ENCODE assay signal across 8 cellular contexts in genomic region chr16:23801387-23801786, GRCh38. TPM values are rescaled to one million over a fixed set of nuclear protein-coding genes. Genes with fewer than 3 reads are reported as not detected.
DNase-seq lines count a peak whose midpoint lies in the region; ATAC-seq and TF ChIP-seq lines count a peak whose summit lies in the region.

No MANE protein-coding gene starts in this region.

- H3K4me3 ChIP-seq in CD8-positive, alpha-beta memory T cell (ENCODE audit: low read length) = no peak overlapping the region
- H3K4me3 ChIP-seq in Peyer's patch (no peak overlapping the region), fibroblast of villous mesenchyme (ENCODE audit: low read depth, low read length) (no peak overlapping the region)

- H3K4me1 Mint-ChIP-seq in CD8-positive, alpha-beta memory T cell = peaks cover 11 to 16% (median 11%) of the 10 kb centered on the region in 3 donors
- H3K4me1 Mint-ChIP-seq in activated T-helper 1 cell treated with anti-CD3 and anti-CD28 coated beads, Interleukin-12 subunit alpha, Interleukin-12 subunit beta, Interleukin-2, Interleukin-4 antibody, amounts not matched to agents 30 ng/mL and 10 ng/mL and 1 ng/mL, durations not matched to agents 14 hours and 24 hours and 36 hours (ENCODE audit: low read depth) = peaks cover 13% of the 10 kb centered on the region

- H3K9me3 ChIP-seq in CD8-positive, alpha-beta memory T cell (ENCODE audit: low read length) = no peaks in the 10 kb centered on the region
- H3K9me3 ChIP-seq in Peyer's patch = no peaks in the 10 kb centered on the region

- no peak overlapping the region for H3K27ac Mint-ChIP-seq in CD8-positive, alpha-beta memory T cell
- no peak overlapping the region for H3K27ac Mint-ChIP-seq in activated T-helper 1 cell treated with anti-CD3 and anti-CD28 coated beads, Interleukin-12 subunit alpha, Interleukin-12 subunit beta, Interleukin-2, Interleukin-4 antibody, amounts not matched to agents 30 ng/mL and 10 ng/mL and 1 ng/mL, durations not matched to agents 14 hours and 24 hours and 36 hours

- CTCF ChIA-PET in CD8-positive, alpha-beta memory T cell (lab: Charles Lee) = interaction anchor here (0.7 to 13.2 kb wide), 12 partner anchors 10 to 452 kb away, joined by 3 to 261 read pairs (median 4); partner anchors contain the start of gene PRKCB

- no peaks in the 10 kb centered on the region for H3K4me1 ChIP-seq in CD8-positive, alpha-beta memory T cell (ENCODE audit: insufficient read depth, low read length)
- H3K4me1 ChIP-seq in Peyer's patch = peaks cover 0 to 12% (median 0%) of the 10 kb centered on the region in 4 donors

- TF ChIP-seq POLR2A in Peyer's patch (IDR thresholded peaks at IDR 0.05) = no peak

- H3K27me3 ChIP-seq in CD8-positive, alpha-beta memory T cell (ENCODE audit: insufficient read depth, low read length, poor library complexity, severe bottlenecking) = no peaks in the 10 kb centered on the region
- no peaks in the 10 kb centered on the region for H3K27me3 ChIP-seq in Peyer's patch

- TF ChIP-seq CTCF in Peyer's patch (IDR thresholded peaks at IDR 0.05) (peak; percentile 49 to 88 (median 75)), fibroblast of villous mesenchyme (IDR thresholded peaks at IDR 0.05; ENCODE audit: insufficient read depth, low read depth, low read length) (peak; percentile 77)

- DNase-seq in CD8-positive, alpha-beta memory T cell = peak; percentile 59 to 84 (median 69)
- DNase-seq in HT1080 (ENCODE audit: low read depth) (peak; percentile 54), Peyer's patch (peak; percentile 81 to 94 (median 91)), fibroblast of villous mesenchyme (ENCODE audit: low read depth) (peak; percentile 58), non-pigmented ciliary epithelial cell (ENCODE audit: low read depth) (peak; percentile 4), superior temporal gyrus (ENCODE audit: extremely low spot score) (peak; percentile 90)
- peak; percentile 59 for DNase-seq in activated T-helper 1 cell treated with anti-CD3 and anti-CD28 coated beads, Interleukin-12 subunit alpha, Interleukin-12 subunit beta, Interleukin-2, Interleukin-4 antibody, amounts not matched to agents 30 ng/mL and 10 ng/mL and 1 ng/mL, durations not matched to agents 14 hours and 24 hours and 36 hours (ENCODE audit: low spot score)

- no peak for ATAC-seq in GM18511 (IDR thresholded peaks at IDR 0.05; ENCODE audit: unreplicated experiment)

- H3K27ac ChIP-seq in CD8-positive, alpha-beta memory T cell (ENCODE audit: low read depth, low read length) = no peak overlapping the region
- H3K27ac ChIP-seq in Peyer's patch = peak overlapping the region in 2 of 4 donors; percentile 24 to 45

- POLR2A ChIA-PET in CD8-positive, alpha-beta memory T cell (lab: Charles Lee) = no interaction called here

- no peaks in the 10 kb centered on the region for H3K36me3 ChIP-seq in CD8-positive, alpha-beta memory T cell (ENCODE audit: insufficient read depth, low read length)
- H3K36me3 ChIP-seq in Peyer's patch = no peaks in the 10 kb centered on the region

- H3K27me3 Mint-ChIP-seq in CD8-positive, alpha-beta memory T cell = no peaks in the 10 kb centered on the region
- H3K27me3 Mint-ChIP-seq in activated T-helper 1 cell treated with anti-CD3 and anti-CD28 coated beads, Interleukin-12 subunit alpha, Interleukin-12 subunit beta, Interleukin-2, Interleukin-4 antibody, amounts not matched to agents 30 ng/mL and 10 ng/mL and 1 ng/mL, durations not matched to agents 14 hours and 24 hours and 36 hours (ENCODE audit: insufficient read depth) = peaks cover 8% of the 10 kb centered on the region

- intact Hi-C loops in activated T-helper 1 cell treated with anti-CD3 and anti-CD28 coated beads, Interleukin-12 subunit alpha, Interleukin-12 subunit beta, Interleukin-2, Interleukin-4 antibody, amounts not matched to agents 30 ng/mL and 10 ng/mL and 1 ng/mL, durations not matched to agents 14 hours and 24 hours and 36 hours (cut with micrococcal nuclease) = loop anchor here (1.0 to 5.0 kb wide), 5 partner anchors 81 to 451 kb away; no protein-coding TSS in a partner anchor

- H3K36me3 Mint-ChIP-seq in CD8-positive, alpha-beta memory T cell = no peaks in the 10 kb centered on the region
- no peaks in the 10 kb centered on the region for H3K36me3 Mint-ChIP-seq in activated T-helper 1 cell treated with anti-CD3 and anti-CD28 coated beads, Interleukin-12 subunit alpha, Interleukin-12 subunit beta, Interleukin-2, Interleukin-4 antibody, amounts not matched to agents 30 ng/mL and 10 ng/mL and 1 ng/mL, durations not matched to agents 14 hours and 24 hours and 36 hours (ENCODE audit: low read depth)

- no peaks in the 10 kb centered on the region for H3K9me3 Mint-ChIP-seq in CD8-positive, alpha-beta memory T cell
- H3K9me3 Mint-ChIP-seq in activated T-helper 1 cell treated with anti-CD3 and anti-CD28 coated beads, Interleukin-12 subunit alpha, Interleukin-12 subunit beta, Interleukin-2, Interleukin-4 antibody, amounts not matched to agents 30 ng/mL and 10 ng/mL and 1 ng/mL, durations not matched to agents 14 hours and 24 hours and 36 hours = no peaks in the 10 kb centered on the region

- no peak overlapping the region for H3K4me3 Mint-ChIP-seq in CD8-positive, alpha-beta memory T cell
- no peak overlapping the region for H3K4me3 Mint-ChIP-seq in activated T-helper 1 cell treated with anti-CD3 and anti-CD28 coated beads, Interleukin-12 subunit alpha, Interleukin-12 subunit beta, Interleukin-2, Interleukin-4 antibody, amounts not matched to agents 30 ng/mL and 10 ng/mL and 1 ng/mL, durations not matched to agents 14 hours and 24 hours and 36 hours

RNA-seq across cellular contexts. Expression of gene PRKCB, which starts 34.4 kb away (rescaled TPM):
- 10 to 100 TPM; 96.5 to 98.2 TPM for total RNA-seq in CD8-positive, alpha-beta memory T cell
- polyA plus RNA-seq in CD8-positive, alpha-beta memory T cell = 136 TPM
- total RNA-seq in HT1080 (2014; rRNA removed; shearing (Covaris generic)) = not detected in 2 replicates
- polyA plus RNA-seq in HT1080 (2015; cell fraction: cytosol; rRNA removed) = not detected in 2 replicates
- polyA plus RNA-seq in HT1080 (2015; cell fraction: nucleus; rRNA removed) = not detected in 2 replicates
- total RNA-seq in Peyer's patch = 10 to 100 TPM in 3 of 4 donors, 1 to 10 TPM in 1; 7.0 to 88.3 (median 15.9) TPM
- 100 and 109 TPM in 2 replicates for total RNA-seq in activated T-helper 1 cell treated with anti-CD3 and anti-CD28 coated beads, Interleukin-12 subunit alpha, Interleukin-12 subunit beta, Interleukin-2, Interleukin-4 antibody, amounts not matched to agents 30 ng/mL and 10 ng/mL and 1 ng/mL, durations not matched to agents 14 hours and 24 hours and 36 hours
- under 0.01 TPM in 1 of 2 replicates, not detected in the other for total RNA-seq in fibroblast of villous mesenchyme

RNA-seq across cellular contexts. Expression of gene CHP2, which starts 46.6 kb away (rescaled TPM):
- total RNA-seq in CD8-positive, alpha-beta memory T cell = not detected
- not detected for polyA plus RNA-seq in CD8-positive, alpha-beta memory T cell
- not detected in 2 replicates for total RNA-seq in HT1080 (2014; rRNA removed; shearing (Covaris generic))
- not detected in 2 replicates for polyA plus RNA-seq in HT1080 (2015; cell fraction: cytosol; rRNA removed)
- polyA plus RNA-seq in HT1080 (2015; cell fraction: nucleus; rRNA removed) = not detected in 2 replicates
- total RNA-seq in Peyer's patch = 100 to 1,000 TPM in 3 of 4 donors, 10 to 100 TPM in 1; 85.0 to 257 (median 166) TPM
- total RNA-seq in activated T-helper 1 cell treated with anti-CD3 and anti-CD28 coated beads, Interleukin-12 subunit alpha, Interleukin-12 subunit beta, Interleukin-2, Interleukin-4 antibody, amounts not matched to agents 30 ng/mL and 10 ng/mL and 1 ng/mL, durations not matched to agents 14 hours and 24 hours and 36 hours = not detected in 2 replicates
- total RNA-seq in fibroblast of villous mesenchyme = not detected in 2 replicates

Comparison
In these comparisons a context has a peak if more than half of its experiments do, and no peak if none do; other contexts are left out.
1. DNase-seq: peak in every context shown above with its lines; median percentile 91 in Peyer's patch; 90 in superior temporal gyrus; 69 in CD8-positive, alpha-beta memory T cell; 59 in activated T-helper 1 cell treated with anti-CD3 and anti-CD28 coated beads, Interleukin-12 subunit alpha, Interleukin-12 subunit beta, Interleukin-2, Interleukin-4 antibody, amounts not matched to agents 30 ng/mL and 10 ng/mL and 1 ng/mL, durations not matched to agents 14 hours and 24 hours and 36 hours; 58 in fibroblast of villous mesenchyme; 54 in HT1080; 4 in non-pigmented ciliary epithelial cell.
2. RNA of gene CHP2, which starts 46.6 kb away (total RNA-seq): 85.0 to 257 TPM in Peyer's patch; not detected in CD8-positive, alpha-beta memory T cell, not detected in HT1080, not detected in activated T-helper 1 cell treated with anti-CD3 and anti-CD28 coated beads, Interleukin-12 subunit alpha, Interleukin-12 subunit beta, Interleukin-2, Interleukin-4 antibody, amounts not matched to agents 30 ng/mL and 10 ng/mL and 1 ng/mL, durations not matched to agents 14 hours and 24 hours and 36 hours and not detected in fibroblast of villous mesenchyme; every median in the first group is over 10 times any median in the second.